Comparison of ENCODE assay signal across 12 cellular contexts in the genomic region with DNA sequence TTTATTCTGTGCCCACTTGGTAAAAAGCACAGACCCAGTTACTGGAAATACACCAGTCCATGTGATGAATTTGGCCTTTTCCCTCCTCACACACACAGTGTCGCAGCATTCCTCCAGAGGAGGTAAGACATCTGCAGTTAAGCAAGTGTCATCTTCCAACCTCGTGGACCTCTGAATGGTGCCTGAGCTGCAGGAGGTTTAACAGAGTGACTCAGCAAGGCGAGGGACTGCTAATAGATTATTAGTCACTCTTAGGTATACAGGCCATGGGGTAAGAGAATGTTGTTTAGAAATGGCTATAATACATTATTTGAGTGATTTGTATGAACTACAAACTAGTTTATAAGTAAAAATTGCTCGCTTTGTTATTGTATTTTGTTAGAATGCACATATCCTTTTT. TPM values are rescaled to one million over a fixed set of nuclear protein-coding genes. Genes with fewer than 3 reads are reported as not detected.
A peak's percentile ranks its signal among the peaks of the same experiment; 100 is the strongest.
DNase-seq lines count a peak whose midpoint lies in the region; ATAC-seq and TF ChIP-seq lines count a peak whose summit lies in the region.
"Had no signal": no experiment of that assay in that cellular context is flagged by ENCODE, and none has a peak within 500 bp of the region (broad histone marks: within the 10 kb centered on the region; RNA-seq: fewer than 3 reads in every experiment).

No MANE protein-coding gene starts in this region.

- H3K9ac ChIP-seq in endodermal cell (ENCODE audit: extremely low read depth, low read length, poor library complexity, severe bottlenecking): no peak overlapping the region

- H3K27ac ChIP-seq in endodermal cell (ENCODE audit: low read depth, low read length) (no peak overlapping the region), osteoblast (ENCODE audit: low read depth, low read length) (no peak overlapping the region)

- WGBS in endodermal cell (ENCODE audit: insufficient coverage in 1 of 2, insufficient read length in 1 of 2), 2 experiments: 54 to 76% methylated on average over 3 to 4 of the region's 4 CpGs

- H3K4me1 Mint-ChIP-seq in endodermal cell: no peaks in the 10 kb centered on the region
- H3K4me1 Mint-ChIP-seq: natural killer cell had no signal

- H3K9me3 ChIP-seq in endodermal cell (ENCODE audit: control insufficient read depth, low read length): peaks cover 10% of the 10 kb centered on the region
- no peaks in the 10 kb centered on the region for H3K9me3 ChIP-seq in osteoblast (ENCODE audit: low read depth, low read length)

- H3K4me1 ChIP-seq in endodermal cell (ENCODE audit: control insufficient read depth, insufficient read depth, low read length) (no peaks in the 10 kb centered on the region), osteoblast (ENCODE audit: insufficient read depth, low read length) (no peaks in the 10 kb centered on the region)

- peak; percentile 30 for DNase-seq in NK-92 treated with Interleukin-12 subunit alpha and Interleukin-12 subunit beta, amount 100 ng/mL, for 24 hours (lab: John Stamatoyannopoulos, UW)
- DNase-seq in NK-92 (lab: John Stamatoyannopoulos, UW; ENCODE audit: unreplicated experiment) (no peak), NCI-H226 (peak; percentile 49), endodermal cell (peak; percentile 54), osteoblast (ENCODE audit: insufficient read length, low spot score, missing footprints) (peak; percentile 66), AML-193 (lab: John Stamatoyannopoulos, UW) (no peak), NCI-H128 (lab: John Stamatoyannopoulos, UW; ENCODE audit: unreplicated experiment) (no peak)
- DNase-seq: GF-D8, natural killer cell, NCI-H446 had no signal

- no peak overlapping the region for H3K4me2 ChIP-seq in osteoblast (ENCODE audit: insufficient read depth, low read length)

- H4K20me1 ChIP-seq in osteoblast (ENCODE audit: insufficient read depth, low read length): no peaks in the 10 kb centered on the region

- H3K36me3 ChIP-seq in endodermal cell (ENCODE audit: control insufficient read depth, insufficient read depth, low read length) (no peaks in the 10 kb centered on the region), osteoblast (ENCODE audit: insufficient read depth, low read length) (no peaks in the 10 kb centered on the region)

- no peaks in the 10 kb centered on the region for H3K27me3 Mint-ChIP-seq in endodermal cell (ENCODE audit: insufficient read depth)

- no peaks in the 10 kb centered on the region for H3K36me3 Mint-ChIP-seq in endodermal cell (ENCODE audit: low read depth)
- H3K36me3 Mint-ChIP-seq: natural killer cell had no signal

- TF ChIP-seq CTCF in endodermal cell (conservative IDR thresholded peaks at IDR 0.05): no peak
- no peak for TF ChIP-seq CTCF in osteoblast (IDR thresholded peaks at IDR 0.05; ENCODE audit: extremely low read depth, low read depth, low read length)

- no peaks in the 10 kb centered on the region for H3K79me2 ChIP-seq in osteoblast (ENCODE audit: insufficient read depth, low read length)

- no peaks in the 10 kb centered on the region for H3K27me3 ChIP-seq in endodermal cell (ENCODE audit: control insufficient read depth, insufficient read depth, low read length, poor library complexity, severe bottlenecking)
- no peaks in the 10 kb centered on the region for H3K27me3 ChIP-seq in osteoblast (ENCODE audit: insufficient read depth, low read length)

- H3K4me3 Mint-ChIP-seq in endodermal cell: no peak overlapping the region
- H3K4me3 Mint-ChIP-seq: natural killer cell had no signal

- ATAC-seq in GM18498 (IDR thresholded peaks at IDR 0.05; ENCODE audit: unreplicated experiment): no peak
- ATAC-seq: activated naive CD4-positive, alpha-beta T cell treated with anti-CD3 and anti-CD28 coated beads, Interleukin-2, amount 50 U/mL, for 72 hours; natural killer cell had no signal

- no peak overlapping the region for H3K27ac Mint-ChIP-seq in endodermal cell
- H3K27ac Mint-ChIP-seq: activated naive CD4-positive, alpha-beta T cell treated with anti-CD3 and anti-CD28 coated beads, Interleukin-2, amount 50 U/mL, for 72 hours; natural killer cell had no signal

- H3K4me3 ChIP-seq in endodermal cell (ENCODE audit: low read length) (no peak overlapping the region), osteoblast (ENCODE audit: insufficient read depth, low read length) (no peak overlapping the region)

- no peak overlapping the region for H2AFZ ChIP-seq in osteoblast (ENCODE audit: low read length)

- peaks cover 20% of the 10 kb centered on the region for H3K9me3 Mint-ChIP-seq in endodermal cell
- H3K9me3 Mint-ChIP-seq: natural killer cell had no signal

RNA-seq across cellular contexts. Expression of a gene that starts 8.6 kb away (rescaled TPM):
- total RNA-seq in endodermal cell (10 to 100 TPM; 39.2 to 39.4 TPM), osteoblast (1.2 and 1.4 TPM in 2 replicates)
- 14.3 TPM for polyA plus RNA-seq in endodermal cell (2013, experiment 1 of 2)
- polyA plus RNA-seq in endodermal cell (2013, experiment 2 of 2): 15.8 TPM

Comparison
In these comparisons a context has a peak if more than half of its experiments do, and no peak if none do; other contexts are left out.
1. DNase-seq: peak in NK-92 treated with Interleukin-12 subunit alpha and Interleukin-12 subunit beta, amount 100 ng/mL, for 24 hours (single experiment), NCI-H226 (single experiment), endodermal cell (single experiment) and osteoblast (single experiment); none in NK-92 (single experiment), AML-193 (0 of 2) and NCI-H128 (single experiment).
2. RNA of a gene that starts 8.6 kb away (total RNA-seq): 39.2 to 39.4 TPM in endodermal cell; 1.2 to 1.4 TPM in osteoblast; every median in the first group is over 10 times any median in the second.